Comparison of ENCODE assay signal across 8 cellular contexts in the genomic region with DNA sequence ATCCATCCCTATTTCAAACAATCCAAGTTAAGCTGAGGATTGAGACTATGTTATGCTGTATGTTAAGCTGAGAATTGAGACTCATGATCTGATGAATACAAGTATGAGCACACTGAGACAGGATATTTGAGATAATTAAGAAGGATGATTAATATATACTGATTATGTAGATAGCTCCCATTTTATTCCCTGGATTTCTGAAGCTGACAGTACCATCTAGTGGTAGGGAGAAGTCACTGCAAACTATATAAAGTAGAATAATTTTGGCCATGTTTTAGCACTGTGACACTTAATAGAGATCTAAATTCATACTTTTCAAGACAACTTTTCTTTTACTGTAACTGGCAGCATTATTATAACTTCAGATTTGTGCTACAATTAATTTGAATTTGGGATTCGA. TPM values are rescaled to one million over a fixed set of nuclear protein-coding genes. Genes with fewer than 3 reads are reported as not detected.
DNase-seq lines count a peak whose midpoint lies in the region; FAIRE-seq and TF ChIP-seq lines count a peak whose summit lies in the region.

No MANE protein-coding gene starts in this region.

- H3K27ac ChIP-seq in endothelial cell of umbilical vein (ENCODE audit: insufficient read depth, low read depth, low read length) (no peak overlapping the region), smooth muscle cell (ENCODE audit: low read depth) (no peak overlapping the region)

- H3K4me1 ChIP-seq in endothelial cell of umbilical vein (ENCODE audit: control insufficient read depth, extremely low read depth, insufficient read depth, low read length) (no peaks in the 10 kb centered on the region), smooth muscle cell (ENCODE audit: low read depth) (no peaks in the 10 kb centered on the region)

- TF ChIP-seq CTCF in endothelial cell of umbilical vein (IDR thresholded peaks at IDR 0.05; ENCODE audit: extremely low read depth in 1 of 2, insufficient read depth in 1 of 2, low read depth in 1 of 2, low read length in 2 of 2) (peak; percentile 14 to 36), smooth muscle cell (IDR thresholded peaks at IDR 0.05; ENCODE audit: borderline replicate concordance, insufficient read depth, poor library complexity, severe bottlenecking) (peak; percentile 55)

- H3K79me2 ChIP-seq in endothelial cell of umbilical vein (ENCODE audit: control insufficient read depth, insufficient read depth, low read length) (no peaks in the 10 kb centered on the region), smooth muscle cell (ENCODE audit: low read depth) (no peaks in the 10 kb centered on the region)

- DNase-seq in NCI-H510A treated with DMSO at 0.1 percent for 48 hours (lab: John Stamatoyannopoulos, UW) (peak; percentile 18), NCI-H510A (lab: John Stamatoyannopoulos, UW) (no peak), NCI-H2227 treated with DMSO at 0.1 percent for 48 hours (lab: John Stamatoyannopoulos, UW) (peak; percentile 9), endothelial cell of umbilical vein (ENCODE audit: low read depth, low spot score) (peak; percentile 16), smooth muscle cell (lab: John Stamatoyannopoulos, UW; ENCODE audit: unreplicated experiment) (no peak), NCI-H1436 treated with DMSO at 0.1 percent for 48 hours (lab: John Stamatoyannopoulos, UW) (no peak), kidney glomerular epithelial cell (lab: John Stamatoyannopoulos, UW) (no peak)
- DNase-seq in activated CD4-positive, alpha-beta T cell treated with anti-CD3 and anti-CD28 coated beads, Interleukin-2, amount 50 U/mL, for 1 hour = no peak

- no peak for FAIRE-seq in endothelial cell of umbilical vein (lab: Jason Lieb, UNC)

- no peak overlapping the region for H3K4me3 ChIP-seq in endothelial cell of umbilical vein (replicated peaks in 1 of 3; ENCODE audit: insufficient read depth in 1 of 3, low read depth in 1 of 3, low read length in 3 of 3)
- H3K4me3 ChIP-seq in smooth muscle cell = no peak overlapping the region

- no peaks in the 10 kb centered on the region for H4K20me1 ChIP-seq in endothelial cell of umbilical vein (replicated peaks; ENCODE audit: control insufficient read depth, extremely low read depth, insufficient read depth, low read length)
- no peaks in the 10 kb centered on the region for H4K20me1 ChIP-seq in smooth muscle cell (ENCODE audit: low read depth)

- H3K9ac ChIP-seq in endothelial cell of umbilical vein (replicated peaks; ENCODE audit: extremely low read depth, insufficient read depth, low read length) (no peak overlapping the region), smooth muscle cell (ENCODE audit: low read depth) (no peak overlapping the region)

- POLR2A ChIA-PET in endothelial cell of umbilical vein (lab: Charles Lee) = no interaction called here

- H3F3A ChIP-seq in smooth muscle cell (ENCODE audit: low read depth) = no peaks in the 10 kb centered on the region

- BruUV-seq in endothelial cell of umbilical vein (replicated peaks; lab: Mats Ljungman, UMichigan) = no TSS peak

- dilution Hi-C loops in endothelial cell of umbilical vein (cut with MboI; ENCODE audit: extremely low pct_ligation_motif_present, low sequenced_read_pairs) = no loop called here

- H2AFZ ChIP-seq in endothelial cell of umbilical vein (ENCODE audit: low read depth, low read length) (no peak overlapping the region), smooth muscle cell (ENCODE audit: low read depth) (no peak overlapping the region)

- TF ChIP-seq POLR2A in endothelial cell of umbilical vein (IDR thresholded peaks at IDR 0.05; ENCODE audit: low read depth, low read length) = no peak

- no peak overlapping the region for H3K4me2 ChIP-seq in endothelial cell of umbilical vein (ENCODE audit: insufficient read depth, low read length)
- H3K4me2 ChIP-seq in smooth muscle cell = no peak overlapping the region

- intact Hi-C loops in endothelial cell of umbilical vein (cut with micrococcal nuclease) = loop anchor here (1.0 kb wide), 1 partner anchor 19 kb away; no protein-coding TSS in a partner anchor

- no peaks in the 10 kb centered on the region for H3K9me3 ChIP-seq in endothelial cell of umbilical vein (replicated peaks; ENCODE audit: control insufficient read depth, insufficient read depth, low read length)
- H3K9me3 ChIP-seq in smooth muscle cell (replicated peaks; ENCODE audit: low read depth) = no peaks in the 10 kb centered on the region

- H3K27me3 ChIP-seq in endothelial cell of umbilical vein (ENCODE audit: control insufficient read depth in 2 of 2, insufficient read depth in 2 of 2, low read length in 2 of 2) (no peaks in the 10 kb centered on the region), smooth muscle cell (ENCODE audit: low read depth) (no peaks in the 10 kb centered on the region)

- no peaks in the 10 kb centered on the region for H3K9me1 ChIP-seq in endothelial cell of umbilical vein (replicated peaks; ENCODE audit: control insufficient read depth, extremely low read depth, insufficient read depth, low read length)

- no peaks in the 10 kb centered on the region for H3K36me3 ChIP-seq in endothelial cell of umbilical vein (ENCODE audit: control insufficient read depth in 2 of 2, extremely low read depth in 1 of 2, insufficient read depth in 2 of 2, low read length in 2 of 2)
- H3K36me3 ChIP-seq in smooth muscle cell (ENCODE audit: low read depth) = no peaks in the 10 kb centered on the region

- CTCF ChIA-PET in endothelial cell of umbilical vein (lab: Charles Lee) = interaction anchor here (0.6 to 2.0 kb wide), 17 partner anchors 9 to 615 kb away, joined by 3 to 22 read pairs (median 4); no protein-coding TSS in a partner anchor

- WGBS in smooth muscle cell (ENCODE audit: low lambda C conversion rate) = 78% methylated on average over 1 of the region's 1 CpG

TF ChIP-seq in endothelial cell of umbilical vein, 7 proteins besides CTCF, POLR2A, EP300 and RAD21:
- no peak for TF ChIP-seq GATA2 (IDR thresholded peaks at IDR 0.05; ENCODE audit: insufficient read depth, insufficient read length, low read depth, low read length)
- no peak for TF ChIP-seq MYC (IDR thresholded peaks at IDR 0.05; ENCODE audit: low read depth, low read length)
- TF ChIP-seq POLR2AphosphoS5 (IDR thresholded peaks at IDR 0.05; ENCODE audit: insufficient read depth, low read depth, low read length) = no peak
- TF ChIP-seq FOS (IDR thresholded peaks at IDR 0.05; ENCODE audit: borderline replicate concordance, insufficient read depth, low read length) = no peak
- TF ChIP-seq, protein P1, sequence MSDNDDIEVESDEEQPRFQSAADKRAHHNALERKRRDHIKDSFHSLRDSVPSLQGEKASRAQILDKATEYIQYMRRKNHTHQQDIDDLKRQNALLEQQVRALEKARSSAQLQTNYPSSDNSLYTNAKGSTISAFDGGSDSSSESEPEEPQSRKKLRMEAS (IDR thresholded peaks at IDR 0.05; ENCODE audit: insufficient read depth, insufficient read length) = no peak
- TF ChIP-seq EZH2 (IDR thresholded peaks at IDR 0.05; ENCODE audit: borderline replicate concordance, low read depth, low read length, severe bottlenecking) = no peak
- no peak for TF ChIP-seq JUN (IDR thresholded peaks at IDR 0.05; ENCODE audit: borderline replicate concordance, insufficient read depth, insufficient read length, low read depth)

RNA-seq across cellular contexts. Expression of gene PHF6, which starts 23.1 kb away (rescaled TPM):
- total RNA-seq in endothelial cell of umbilical vein = 31.1 and 32.3 TPM in 2 replicates
- polyA plus RNA-seq in endothelial cell of umbilical vein = 3.1 and 4.9 TPM in 2 replicates
- polyA plus RNA-seq in endothelial cell of umbilical vein (2011; cell fraction: cytosol; rRNA removed) = 6.7 and 6.8 TPM in 2 replicates
- 8.7 and 12.8 TPM in 2 replicates for polyA plus RNA-seq in endothelial cell of umbilical vein (2011; cell fraction: nucleus; rRNA removed)
- 22.5 and 28.0 TPM in 2 replicates for polyA plus RNA-seq in endothelial cell of umbilical vein (2012)
- polyA minus RNA-seq in endothelial cell of umbilical vein = 13.3 and 14.1 TPM in 2 replicates
- polyA minus RNA-seq in endothelial cell of umbilical vein (2011; cell fraction: cytosol; rRNA and poly(A)+ RNA removed) = 12.8 TPM
- polyA minus RNA-seq in endothelial cell of umbilical vein (2011; cell fraction: nucleus; rRNA and poly(A)+ RNA removed) = 8.5 and 13.0 TPM in 2 replicates
- 27.8 and 36.1 TPM in 2 replicates for total RNA-seq in smooth muscle cell
- polyA plus RNA-seq in smooth muscle cell = 13.8 and 15.2 TPM in 2 replicates

Comparison
In these comparisons a context has a peak if more than half of its experiments do, and no peak if none do; other contexts are left out.
1. DNase-seq: peak in NCI-H510A treated with DMSO at 0.1 percent for 48 hours (single experiment), NCI-H2227 treated with DMSO at 0.1 percent for 48 hours (single experiment) and endothelial cell of umbilical vein (single experiment); none in NCI-H510A (single experiment), smooth muscle cell (single experiment), NCI-H1436 treated with DMSO at 0.1 percent for 48 hours (single experiment), kidney glomerular epithelial cell (single experiment) and activated CD4-positive, alpha-beta T cell treated with anti-CD3 and anti-CD28 coated beads, Interleukin-2, amount 50 U/mL, for 1 hour (single experiment).